In the genomic region with DNA sequence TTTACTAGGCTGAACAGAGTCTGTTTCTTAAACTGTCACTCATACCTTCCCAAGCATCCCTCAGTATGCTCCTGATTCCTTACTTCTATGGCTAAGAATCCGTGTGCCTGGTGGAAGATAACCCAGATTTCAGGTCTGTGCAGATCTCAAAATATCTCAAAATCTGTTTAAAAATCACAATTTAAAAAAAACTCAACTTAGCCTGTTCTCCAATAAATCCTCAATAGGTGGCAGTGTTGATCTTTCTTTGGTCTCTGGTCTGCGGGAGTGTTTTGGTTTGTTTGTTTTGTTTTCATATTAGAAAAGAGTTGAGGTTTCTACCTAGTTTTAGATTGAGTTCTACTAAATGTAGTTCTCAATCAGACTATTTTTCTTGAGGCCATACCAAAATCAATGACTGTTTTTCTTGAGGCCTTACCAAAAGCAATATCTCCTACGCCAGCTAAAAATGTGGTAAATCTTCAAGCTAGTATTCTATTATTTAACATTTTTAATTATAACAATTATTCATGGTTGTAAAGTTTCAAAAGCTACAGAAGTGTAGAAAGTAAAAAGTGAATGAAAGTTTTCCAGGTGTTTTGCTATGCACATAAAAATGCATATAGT, we compare ENCODE assay signal across 8 cellular contexts. TPM values are rescaled to one million over a fixed set of nuclear protein-coding genes. Genes with fewer than 3 reads are reported as not detected.
DNase-seq lines count a peak whose midpoint lies in the region; ATAC-seq, FAIRE-seq and TF ChIP-seq lines count a peak whose summit lies in the region.

No MANE protein-coding gene starts in this region.

- no peak for FAIRE-seq in HTR-8/SVneo (lab: Jason Lieb, UNC)

- peak; percentile 1 for DNase-seq in DMS79 treated with DMSO at 0.1 percent for 48 hours (lab: John Stamatoyannopoulos, UW)
- DNase-seq in DMS79 (lab: John Stamatoyannopoulos, UW): no peak
- DNase-seq in HTR-8/SVneo (ENCODE audit: insufficient read length, low spot score): peak; percentile 24
- DNase-seq in RPMI8226: peak; percentile 21
- peak; percentile 67 for DNase-seq in fibroblast of pulmonary artery (ENCODE audit: low read depth)
- no peak for DNase-seq in sciatic nerve (ENCODE audit: low spot score)
- no peak for DNase-seq in posterior cingulate gyrus

- ATAC-seq in sciatic nerve (peak; percentile 75), GM18502 (IDR thresholded peaks at IDR 0.05; ENCODE audit: poor library complexity, unreplicated experiment) (no peak)

- peak; percentile 65 for TF ChIP-seq CTCF in fibroblast of pulmonary artery (IDR thresholded peaks at IDR 0.05; ENCODE audit: low read length, missing control alignments)

- H3K4me3 ChIP-seq in fibroblast of pulmonary artery (replicated peaks; ENCODE audit: low read depth, low read length): no peak overlapping the region

- intact Hi-C loops in sciatic nerve (cut with DNase I) (no loop called here), posterior cingulate gyrus (cut with DNase I) (no loop called here)

RNA-seq across cellular contexts. Expression of a gene that starts 57.9 kb away (rescaled TPM):
- 71.3 TPM for total RNA-seq in sciatic nerve

RNA-seq across cellular contexts. Expression of a gene that starts 58.9 kb away (rescaled TPM):
- 19.7 TPM for total RNA-seq in sciatic nerve

RNA-seq across cellular contexts. Expression of a gene that starts 59.2 kb away (rescaled TPM):
- total RNA-seq in sciatic nerve: 86.3 TPM

Comparison
In these comparisons a context has a peak if more than half of its experiments do, and no peak if none do; other contexts are left out.
1. DNase-seq: peak in DMS79 treated with DMSO at 0.1 percent for 48 hours (single experiment), HTR-8/SVneo (single experiment), RPMI8226 (single experiment) and fibroblast of pulmonary artery (single experiment); none in DMS79 (single experiment), sciatic nerve (single experiment) and posterior cingulate gyrus (0 of 10).